11 cellular contexts compared by ENCODE assay signal in genomic region chr3:48433472-48434118, GRCh38. TPM values are rescaled to one million over a fixed set of nuclear protein-coding genes. Genes with fewer than 3 reads are reported as not detected.
DNase-seq lines count a peak whose midpoint lies in the region; ATAC-seq and TF ChIP-seq lines count a peak whose summit lies in the region.
"Had no signal": no experiment of that assay in that cellular context is flagged by ENCODE, and none has a peak within 500 bp of the region (broad histone marks: within the 10 kb centered on the region; RNA-seq: fewer than 3 reads in every experiment).

No MANE protein-coding gene starts in this region.

- H3K9me3 Mint-ChIP-seq in effector memory CD8-positive, alpha-beta T cell = no peaks in the 10 kb centered on the region
- H3K9me3 Mint-ChIP-seq in stimulated activated memory B cell treated with anti-CD40 and anti-IgM and Interleukin-4, amounts not matched to agents 10 μg/mL and 1 μg/mL and 100 μg/mL, for 72 hours = no peaks in the 10 kb centered on the region
- H3K9me3 Mint-ChIP-seq: activated naive CD8-positive, alpha-beta T cell treated with anti-CD3 and anti-CD28 coated beads, Interleukin-2, amount 50 U/mL, for 24 hours had no signal

- H3K4me1 ChIP-seq in left ventricle myocardium inferior (peaks cover 38% of the 10 kb centered on the region), muscle layer of duodenum (ENCODE audit: control insufficient read depth in 1 of 2, insufficient read depth in 2 of 2, low read length in 2 of 2) (peaks cover 14 to 25% of the 10 kb centered on the region in 2 donors), uterus (peaks cover 0 to 5% of the 10 kb centered on the region in 2 donors)

- H3K27ac ChIP-seq in left ventricle myocardium inferior (replicated peaks) = peak overlapping the region; percentile 57
- peak overlapping the region; percentile 50 for H3K27ac ChIP-seq in muscle layer of duodenum (ENCODE audit: low read length)
- H3K27ac ChIP-seq in uterus = peak overlapping the region; percentile 28 to 58

- TF ChIP-seq CTCF in left ventricle myocardium inferior (IDR thresholded peaks at IDR 0.05; ENCODE audit: borderline replicate concordance) (no peak), epithelial cell of proximal tubule (conservative IDR thresholded peaks at IDR 0.05; ENCODE audit: low read depth, low read length) (no peak), uterus (IDR thresholded peaks at IDR 0.05) (no peak)

- H3K36me3 Mint-ChIP-seq in effector memory CD8-positive, alpha-beta T cell (ENCODE audit: insufficient read depth) = peaks cover 12% of the 10 kb centered on the region
- H3K36me3 Mint-ChIP-seq in stimulated activated memory B cell treated with anti-CD40 and anti-IgM and Interleukin-4, amounts not matched to agents 10 μg/mL and 1 μg/mL and 100 μg/mL, for 72 hours = peaks cover 7% of the 10 kb centered on the region

- peaks cover 0 to 23% of the 10 kb centered on the region in 2 donors for H3K4me1 Mint-ChIP-seq in effector memory CD8-positive, alpha-beta T cell (ENCODE audit: low read depth in 2 of 2)
- H3K4me1 Mint-ChIP-seq in stimulated activated memory B cell treated with anti-CD40 and anti-IgM and Interleukin-4, amounts not matched to agents 10 μg/mL and 1 μg/mL and 100 μg/mL, for 72 hours = peaks cover 9% of the 10 kb centered on the region

- H3K27me3 Mint-ChIP-seq in effector memory CD8-positive, alpha-beta T cell = no peaks in the 10 kb centered on the region
- peaks cover 9% of the 10 kb centered on the region for H3K27me3 Mint-ChIP-seq in stimulated activated memory B cell treated with anti-CD40 and anti-IgM and Interleukin-4, amounts not matched to agents 10 μg/mL and 1 μg/mL and 100 μg/mL, for 72 hours
- H3K27me3 Mint-ChIP-seq: activated naive CD8-positive, alpha-beta T cell treated with anti-CD3 and anti-CD28 coated beads, Interleukin-2, amount 50 U/mL, for 24 hours had no signal

- H3K36me3 ChIP-seq in left ventricle myocardium inferior (peaks cover 15% of the 10 kb centered on the region), muscle layer of duodenum (ENCODE audit: control insufficient read depth in 1 of 2, insufficient read depth in 2 of 2, low read length in 2 of 2) (peaks cover 9 to 13% of the 10 kb centered on the region in 2 donors), uterus (no peaks in the 10 kb centered on the region)

- ATAC-seq in left ventricle myocardium superior = no peak
- no peak for ATAC-seq in HG02938 (IDR thresholded peaks at IDR 0.05; ENCODE audit: unreplicated experiment)
- ATAC-seq in effector memory CD8-positive, alpha-beta T cell (replicated peaks) = no peak
- no peak for ATAC-seq in stimulated activated memory B cell treated with anti-CD40 and anti-IgM and Interleukin-4, amounts not matched to agents 10 μg/mL and 1 μg/mL and 100 μg/mL, for 72 hours
- ATAC-seq: activated naive CD8-positive, alpha-beta T cell treated with anti-CD3 and anti-CD28 coated beads, Interleukin-2, amount 50 U/mL, for 24 hours had no signal

- H3K27ac Mint-ChIP-seq in effector memory CD8-positive, alpha-beta T cell = no peak overlapping the region
- no peak overlapping the region for H3K27ac Mint-ChIP-seq in stimulated activated memory B cell treated with anti-CD40 and anti-IgM and Interleukin-4, amounts not matched to agents 10 μg/mL and 1 μg/mL and 100 μg/mL, for 72 hours
- H3K27ac Mint-ChIP-seq: activated naive CD8-positive, alpha-beta T cell treated with anti-CD3 and anti-CD28 coated beads, Interleukin-2, amount 50 U/mL, for 24 hours had no signal

- no peaks in the 10 kb centered on the region for H3K27me3 ChIP-seq in left ventricle myocardium inferior (ENCODE audit: low read depth)
- H3K27me3 ChIP-seq in muscle layer of duodenum (ENCODE audit: low read depth, low read length) = no peaks in the 10 kb centered on the region
- no peaks in the 10 kb centered on the region for H3K27me3 ChIP-seq in uterus

- DNase-seq in left ventricle myocardium inferior = no peak
- no peak for DNase-seq in left ventricle myocardium superior
- peak; percentile 70 for DNase-seq in epithelial cell of proximal tubule (ENCODE audit: low read depth)
- peak in 1 of 2 donors; percentile 28 for DNase-seq in uterus
- no peak for DNase-seq in effector memory CD8-positive, alpha-beta T cell
- DNase-seq: activated naive CD8-positive, alpha-beta T cell treated with anti-CD3 and anti-CD28 coated beads, Interleukin-2, amount 50 U/mL, for 24 hours; NCI-H1105; occipital lobe had no signal

- H3K9me3 ChIP-seq in left ventricle myocardium inferior (replicated peaks) (no peaks in the 10 kb centered on the region), muscle layer of duodenum (ENCODE audit: control insufficient read depth in 1 of 2, low read length in 2 of 2) (no peaks in the 10 kb centered on the region), uterus (no peaks in the 10 kb centered on the region)

- intact Hi-C loops in left ventricle myocardium inferior (cut with micrococcal nuclease) (loop anchor here (10.0 kb wide), 1 partner anchor 159 kb away; no protein-coding TSS in a partner anchor), left ventricle myocardium superior (cut with micrococcal nuclease) (loop anchor here (10.0 kb wide), 1 partner anchor 159 kb away; no protein-coding TSS in a partner anchor), uterus (cut with DNase I; ENCODE audit: low total_unique reads) (no loop called here)

- H3K4me3 ChIP-seq in left ventricle myocardium inferior (peak overlapping the region; percentile 11), epithelial cell of proximal tubule (ENCODE audit: low read depth, low read length) (peak overlapping the region; percentile 38), muscle layer of duodenum (ENCODE audit: low read depth in 1 of 2, low read length in 2 of 2) (peak overlapping the region in 1 of 2 donors; percentile 6), uterus (no peak overlapping the region)

- TF ChIP-seq POLR2A in uterus (IDR thresholded peaks at IDR 0.05) = no peak

- H3K4me3 Mint-ChIP-seq in effector memory CD8-positive, alpha-beta T cell = no peak overlapping the region
- no peak overlapping the region for H3K4me3 Mint-ChIP-seq in stimulated activated memory B cell treated with anti-CD40 and anti-IgM and Interleukin-4, amounts not matched to agents 10 μg/mL and 1 μg/mL and 100 μg/mL, for 72 hours
- H3K4me3 Mint-ChIP-seq: activated naive CD8-positive, alpha-beta T cell treated with anti-CD3 and anti-CD28 coated beads, Interleukin-2, amount 50 U/mL, for 24 hours had no signal

RNA-seq across cellular contexts. Expression of gene PLXNB1, which starts 3.7 kb away (rescaled TPM):
- total RNA-seq in left ventricle myocardium inferior (42.6 TPM), left ventricle myocardium superior (50.8 TPM), epithelial cell of proximal tubule (75.7 and 106 TPM in 2 replicates), uterus (100 to 1,000 TPM in 1 of 4 donors, 10 to 100 TPM in 3; 23.5 to 133 (median 60.9) TPM)

RNA-seq across cellular contexts. Expression of gene CCDC51, which starts 6.3 kb away (rescaled TPM):
- total RNA-seq in left ventricle myocardium inferior (13.9 TPM), left ventricle myocardium superior (13.3 TPM), epithelial cell of proximal tubule (22.0 and 26.9 TPM in 2 replicates), uterus (10 to 100 TPM in 2 of 4 donors, 1 to 10 TPM in 2; 2.6 to 11.1 (median 7.8) TPM)

RNA-seq across cellular contexts. Expression of gene TMA7, which starts 6.5 kb away (rescaled TPM):
- total RNA-seq in left ventricle myocardium inferior (258 TPM), left ventricle myocardium superior (262 TPM), epithelial cell of proximal tubule (573 and 687 TPM in 2 replicates), uterus (100 to 1,000 TPM in 3 of 4 donors, 10 to 100 TPM in 1; 94.8 to 195 (median 141) TPM)

RNA-seq across cellular contexts. Expression of gene ATRIP, which starts 12.9 kb away (rescaled TPM):
- total RNA-seq in left ventricle myocardium inferior (4.3 TPM), left ventricle myocardium superior (4.9 TPM), epithelial cell of proximal tubule (5.9 and 9.8 TPM in 2 replicates), uterus (10 to 100 TPM in 1 of 4 donors, 1 to 10 TPM in 3; 5.3 to 11.5 (median 7.5) TPM)

Comparison
In these comparisons a context has a peak if more than half of its experiments do, and no peak if none do; other contexts are left out.
1. H3K4me3 ChIP-seq: peak in left ventricle myocardium inferior (single experiment) and epithelial cell of proximal tubule (single experiment); none in uterus (0 of 2).
2. Peak in every context shown above with its lines, with median percentiles within 50 percentile points of each other: H3K27ac ChIP-seq.